In the genomic region with DNA sequence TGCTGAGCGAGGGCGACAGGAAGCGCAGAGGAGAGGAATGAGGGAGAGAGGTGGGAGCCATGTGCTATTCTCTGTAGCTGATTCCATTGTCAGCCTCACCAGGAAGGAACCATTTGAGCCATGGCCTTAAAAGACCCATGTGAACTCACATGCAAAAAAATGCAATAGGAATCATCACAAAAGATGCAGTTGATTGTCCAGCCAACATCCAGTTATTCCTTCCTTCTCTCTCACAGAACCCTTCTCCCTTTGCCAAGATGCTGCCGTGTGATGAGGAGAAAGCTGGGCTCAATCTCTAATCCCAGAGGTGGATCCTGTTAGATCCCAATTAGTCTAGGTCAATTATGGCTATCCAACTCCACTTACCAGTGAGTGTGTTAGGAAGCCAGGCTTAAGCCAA, we compare ENCODE assay signal across 17 cellular contexts. TPM values are rescaled to one million over a fixed set of nuclear protein-coding genes. Genes with fewer than 3 reads are reported as not detected.
DNase-seq lines count a peak whose midpoint lies in the region; ATAC-seq and TF ChIP-seq lines count a peak whose summit lies in the region.
"Had no signal": no experiment of that assay in that cellular context is flagged by ENCODE, and none has a peak within 500 bp of the region (broad histone marks: within the 10 kb centered on the region; RNA-seq: fewer than 3 reads in every experiment).

No MANE protein-coding gene starts in this region.

- H3K27me3 Mint-ChIP-seq in GM23338 (ENCODE audit: insufficient read depth, low read depth, poor library complexity): peaks cover 3% of the 10 kb centered on the region
- no peaks in the 10 kb centered on the region for H3K27me3 Mint-ChIP-seq in central memory CD8-positive, alpha-beta T cell

- no peaks in the 10 kb centered on the region for H3K9me3 Mint-ChIP-seq in GM23338
- no peaks in the 10 kb centered on the region for H3K9me3 Mint-ChIP-seq in central memory CD8-positive, alpha-beta T cell
- H3K9me3 Mint-ChIP-seq: H9 had no signal

- H3K9me2 ChIP-seq in GM23338 (ENCODE audit: insufficient read depth): no peaks in the 10 kb centered on the region

- no peak overlapping the region for H3K4me2 ChIP-seq in GM23338

- intact Hi-C loops in uterus (cut with DNase I; ENCODE audit: low total_unique reads): no loop called here

- TF ChIP-seq CTCF in AG10803 (conservative IDR thresholded peaks at IDR 0.05; ENCODE audit: low read length) (no peak), GM23338 (conservative IDR thresholded peaks at IDR 0.05; ENCODE audit: low read depth in 2 of 2) (no peak), uterus (IDR thresholded peaks at IDR 0.05) (no peak)

- H3K4me3 ChIP-seq in AG10803 (ENCODE audit: low read length) (no peak overlapping the region), GM23338 (no peak overlapping the region), muscle layer of duodenum (ENCODE audit: low read depth in 1 of 2, low read length in 2 of 2) (no peak overlapping the region), uterus (no peak overlapping the region)
- H3K4me3 ChIP-seq: vagina had no signal

- H3K27ac Mint-ChIP-seq in GM23338: no peak overlapping the region
- H3K27ac Mint-ChIP-seq in central memory CD8-positive, alpha-beta T cell (ENCODE audit: low read depth): peak overlapping the region; percentile 78
- H3K27ac Mint-ChIP-seq: H9 had no signal

- H3F3A ChIP-seq in GM23338 (replicated peaks; ENCODE audit: low read depth): no peaks in the 10 kb centered on the region

- no peak overlapping the region for H3K4me3 Mint-ChIP-seq in GM23338
- no peak overlapping the region for H3K4me3 Mint-ChIP-seq in central memory CD8-positive, alpha-beta T cell
- H3K4me3 Mint-ChIP-seq: H9 had no signal

- peaks cover 10% of the 10 kb centered on the region for H3K4me1 ChIP-seq in GM23338 (ENCODE audit: insufficient read depth)
- H3K4me1 ChIP-seq in muscle layer of duodenum (ENCODE audit: control insufficient read depth in 1 of 2, insufficient read depth in 2 of 2, low read length in 2 of 2): peaks cover 4 to 13% of the 10 kb centered on the region in 2 donors
- peaks cover 0 to 5% of the 10 kb centered on the region in 2 donors for H3K4me1 ChIP-seq in uterus

- no peak for TF ChIP-seq POLR2A in uterus (IDR thresholded peaks at IDR 0.05)

- no peaks in the 10 kb centered on the region for H3K36me3 Mint-ChIP-seq in GM23338 (ENCODE audit: low read depth)
- peaks cover 5% of the 10 kb centered on the region for H3K36me3 Mint-ChIP-seq in central memory CD8-positive, alpha-beta T cell (ENCODE audit: insufficient read depth)

- peak overlapping the region; percentile 61; the same call in 1 of the 2 replicates for H2AFZ ChIP-seq in GM23338

- no peak for ATAC-seq in GM23338
- no peak for ATAC-seq in central memory CD8-positive, alpha-beta T cell (replicated peaks; ENCODE audit: extremely low read depth, poor library complexity, severe bottlenecking)
- ATAC-seq: Right ventricle myocardium inferior had no signal

- H3K36me3 ChIP-seq in GM23338 (ENCODE audit: insufficient read depth) (no peaks in the 10 kb centered on the region), muscle layer of duodenum (ENCODE audit: control insufficient read depth in 1 of 2, insufficient read depth in 2 of 2, low read length in 2 of 2) (no peaks in the 10 kb centered on the region), uterus (no peaks in the 10 kb centered on the region)
- H3K36me3 ChIP-seq: vagina had no signal

- H3K79me2 ChIP-seq in GM23338 (replicated peaks; ENCODE audit: insufficient read depth): no peaks in the 10 kb centered on the region

- H3K4me1 Mint-ChIP-seq in GM23338: peaks cover 36% of the 10 kb centered on the region
- H3K4me1 Mint-ChIP-seq in central memory CD8-positive, alpha-beta T cell: peaks cover 42% of the 10 kb centered on the region

- H3K27ac ChIP-seq in GM23338 (ENCODE audit: low read depth) (no peak overlapping the region), muscle layer of duodenum (ENCODE audit: low read length) (peak overlapping the region; percentile 71), uterus (peak overlapping the region in 1 of 2 donors; percentile 48)
- H3K27ac ChIP-seq: vagina had no signal

- no peaks in the 10 kb centered on the region for H3K9me3 ChIP-seq in muscle layer of duodenum (ENCODE audit: control insufficient read depth in 1 of 2, low read length in 2 of 2)
- no peaks in the 10 kb centered on the region for H3K9me3 ChIP-seq in uterus
- H3K9me3 ChIP-seq: vagina had no signal

- DNase-seq in AG10803 (ENCODE audit: low read depth) (peak; percentile 79), GM23338 (ENCODE audit: low spot score) (no peak), OCI-M1 (lab: John Stamatoyannopoulos, UW) (no peak), NCI-H1436 treated with DMSO at 0.1 percent for 48 hours (lab: John Stamatoyannopoulos, UW) (no peak), uterus (no peak), middle frontal gyrus (ENCODE audit: extremely low spot score, low spot score) (no peak)
- DNase-seq in central memory CD8-positive, alpha-beta T cell (ENCODE audit: low spot score in 2 of 2): no peak
- DNase-seq: activated CD4-positive, CD25-positive, alpha-beta regulatory T cell; COR-L47; effector memory CD4-positive, alpha-beta T cell; H9; kidney glomerular epithelial cell; NCI-H2081; NCI-H510A treated with DMSO at 0.1 percent for 48 hours had no signal

- H3K27me3 ChIP-seq in GM23338 (ENCODE audit: insufficient read depth) (no peaks in the 10 kb centered on the region), muscle layer of duodenum (ENCODE audit: low read depth, low read length) (no peaks in the 10 kb centered on the region), uterus (no peaks in the 10 kb centered on the region)
- H3K27me3 ChIP-seq: vagina had no signal

- H4K20me1 ChIP-seq in GM23338 (replicated peaks; ENCODE audit: insufficient read depth): no peaks in the 10 kb centered on the region

TF ChIP-seq in GM23338, 12 proteins besides CTCF, POLR2A, EP300 and RAD21 (continues in another document):
- TF ChIP-seq ZNF331 (CRISPR knock-in tag; IDR thresholded peaks at IDR 0.05; ENCODE audit: low read depth) (no peak), JUNB (IDR thresholded peaks at IDR 0.05; ENCODE audit: unreplicated experiment) (no peak), EZH2phosphoT487 (IDR thresholded peaks at IDR 0.05; ENCODE audit: unreplicated experiment) (no peak), CREB1 (CRISPR knock-in tag; IDR thresholded peaks at IDR 0.05; ENCODE audit: low read depth) (no peak)
- TF ChIP-seq, protein P1, sequence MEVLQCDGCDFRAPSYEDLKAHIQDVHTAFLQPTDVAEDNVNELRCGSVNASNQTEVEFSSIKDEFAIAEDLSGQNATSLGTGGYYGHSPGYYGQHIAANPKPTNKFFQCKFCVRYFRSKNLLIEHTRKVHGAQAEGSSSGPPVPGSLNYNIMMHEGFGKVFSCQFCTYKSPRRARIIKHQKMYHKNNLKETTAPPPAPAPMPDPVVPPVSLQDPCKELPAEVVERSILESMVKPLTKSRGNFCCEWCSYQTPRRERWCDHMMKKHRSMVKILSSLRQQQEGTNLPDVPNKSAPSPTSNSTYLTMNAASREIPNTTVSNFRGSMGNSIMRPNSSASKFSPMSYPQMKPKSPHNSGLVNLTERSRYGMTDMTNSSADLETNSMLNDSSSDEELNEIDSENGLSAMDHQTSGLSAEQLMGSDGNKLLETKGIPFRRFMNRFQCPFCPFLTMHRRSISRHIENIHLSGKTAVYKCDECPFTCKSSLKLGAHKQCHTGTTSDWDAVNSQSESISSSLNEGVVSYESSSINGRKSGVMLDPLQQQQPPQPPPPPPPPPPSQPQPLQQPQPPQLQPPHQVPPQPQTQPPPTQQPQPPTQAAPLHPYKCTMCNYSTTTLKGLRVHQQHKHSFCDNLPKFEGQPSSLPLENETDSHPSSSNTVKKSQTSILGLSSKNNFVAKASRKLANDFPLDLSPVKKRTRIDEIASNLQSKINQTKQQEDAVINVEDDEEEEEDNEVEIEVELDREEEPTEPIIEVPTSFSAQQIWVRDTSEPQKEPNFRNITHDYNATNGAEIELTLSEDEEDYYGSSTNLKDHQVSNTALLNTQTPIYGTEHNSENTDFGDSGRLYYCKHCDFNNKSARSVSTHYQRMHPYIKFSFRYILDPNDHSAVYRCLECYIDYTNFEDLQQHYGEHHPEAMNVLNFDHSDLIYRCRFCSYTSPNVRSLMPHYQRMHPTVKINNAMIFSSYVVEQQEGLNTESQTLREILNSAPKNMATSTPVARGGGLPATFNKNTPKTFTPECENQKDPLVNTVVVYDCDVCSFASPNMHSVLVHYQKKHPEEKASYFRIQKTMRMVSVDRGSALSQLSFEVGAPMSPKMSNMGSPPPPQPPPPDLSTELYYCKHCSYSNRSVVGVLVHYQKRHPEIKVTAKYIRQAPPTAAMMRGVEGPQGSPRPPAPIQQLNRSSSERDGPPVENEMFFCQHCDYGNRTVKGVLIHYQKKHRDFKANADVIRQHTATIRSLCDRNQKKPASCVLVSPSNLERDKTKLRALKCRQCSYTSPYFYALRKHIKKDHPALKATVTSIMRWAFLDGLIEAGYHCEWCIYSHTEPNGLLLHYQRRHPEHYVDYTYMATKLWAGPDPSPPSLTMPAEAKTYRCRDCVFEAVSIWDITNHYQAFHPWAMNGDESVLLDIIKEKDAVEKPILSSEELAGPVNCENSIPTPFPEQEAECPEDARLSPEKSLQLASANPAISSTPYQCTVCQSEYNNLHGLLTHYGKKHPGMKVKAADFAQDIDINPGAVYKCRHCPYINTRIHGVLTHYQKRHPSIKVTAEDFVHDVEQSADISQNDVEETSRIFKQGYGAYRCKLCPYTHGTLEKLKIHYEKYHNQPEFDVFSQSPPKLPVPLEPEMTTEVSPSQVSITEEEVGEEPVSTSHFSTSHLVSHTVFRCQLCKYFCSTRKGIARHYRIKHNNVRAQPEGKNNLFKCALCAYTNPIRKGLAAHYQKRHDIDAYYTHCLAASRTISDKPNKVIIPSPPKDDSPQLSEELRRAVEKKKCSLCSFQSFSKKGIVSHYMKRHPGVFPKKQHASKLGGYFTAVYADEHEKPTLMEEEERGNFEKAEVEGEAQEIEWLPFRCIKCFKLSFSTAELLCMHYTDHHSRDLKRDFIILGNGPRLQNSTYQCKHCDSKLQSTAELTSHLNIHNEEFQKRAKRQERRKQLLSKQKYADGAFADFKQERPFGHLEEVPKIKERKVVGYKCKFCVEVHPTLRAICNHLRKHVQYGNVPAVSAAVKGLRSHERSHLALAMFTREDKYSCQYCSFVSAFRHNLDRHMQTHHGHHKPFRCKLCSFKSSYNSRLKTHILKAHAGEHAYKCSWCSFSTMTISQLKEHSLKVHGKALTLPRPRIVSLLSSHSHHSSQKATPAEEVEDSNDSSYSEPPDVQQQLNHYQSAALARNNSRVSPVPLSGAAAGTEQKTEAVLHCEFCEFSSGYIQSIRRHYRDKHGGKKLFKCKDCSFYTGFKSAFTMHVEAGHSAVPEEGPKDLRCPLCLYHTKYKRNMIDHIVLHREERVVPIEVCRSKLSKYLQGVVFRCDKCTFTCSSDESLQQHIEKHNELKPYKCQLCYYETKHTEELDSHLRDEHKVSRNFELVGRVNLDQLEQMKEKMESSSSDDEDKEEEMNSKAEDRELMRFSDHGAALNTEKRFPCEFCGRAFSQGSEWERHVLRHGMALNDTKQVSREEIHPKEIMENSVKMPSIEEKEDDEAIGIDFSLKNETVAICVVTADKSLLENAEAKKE (CRISPR knock-in tag; IDR thresholded peaks at IDR 0.05): no peak

RNA-seq across cellular contexts. Expression of a gene that starts 58.2 kb away (rescaled TPM):
- 293 and 296 TPM in 2 replicates for total RNA-seq in GM23338 (2014; rRNA removed; shearing (Covaris generic))
- 174 and 196 TPM in 2 replicates for polyA plus RNA-seq in GM23338 (2016; fragmentation: Nextera tagmentation; extraction: Ambion mirVana)
- total RNA-seq in uterus: 10 to 100 TPM; 18.7 to 43.6 (median 36.8) TPM
